In the genomic region with DNA sequence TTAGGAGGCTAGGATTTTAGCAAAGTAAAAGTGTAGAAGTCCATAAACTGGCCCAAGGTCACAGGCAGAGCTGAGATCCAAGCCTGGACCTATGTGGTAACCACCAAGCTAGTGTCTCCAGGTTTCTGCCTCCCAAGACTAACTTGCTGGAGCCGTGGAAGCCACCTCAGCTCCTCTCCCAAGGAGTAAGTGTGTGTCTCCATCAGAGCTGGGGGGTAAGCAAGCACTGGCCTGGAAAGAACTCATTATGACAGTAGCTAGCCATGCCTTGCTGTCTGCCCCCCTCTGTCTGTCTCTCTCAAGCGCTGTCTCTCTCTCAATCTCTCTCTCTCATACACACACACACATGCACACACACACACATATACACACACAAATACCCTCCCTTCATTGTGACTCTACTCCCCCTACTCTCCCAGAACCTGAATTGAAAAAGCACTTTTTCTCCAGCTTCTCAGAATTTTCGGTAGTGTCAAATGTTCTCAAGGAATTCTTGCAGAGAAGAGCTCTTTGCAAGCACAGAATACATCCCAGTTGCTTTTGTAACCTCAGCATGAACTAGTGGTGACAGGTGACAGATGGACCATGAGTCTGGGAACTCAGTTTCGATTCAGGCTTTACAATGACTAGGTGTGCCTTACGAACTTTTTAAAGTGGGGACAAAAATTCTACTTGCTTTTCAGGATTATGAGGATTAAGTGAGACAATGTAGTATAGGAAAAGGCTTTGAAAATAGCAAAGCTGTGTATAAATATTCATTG, we compare ENCODE assay signal across 32 cellular contexts.
A peak's percentile ranks its signal among the peaks of the same experiment; 100 is the strongest.
DNase-seq lines count a peak whose midpoint lies in the region; ATAC-seq, FAIRE-seq and TF ChIP-seq lines count a peak whose summit lies in the region.
"Had no signal": no experiment of that assay in that cellular context is flagged by ENCODE, and none has a peak within 500 bp of the region (broad histone marks: within the 10 kb centered on the region; RNA-seq: fewer than 3 reads in every experiment).

No MANE protein-coding gene starts in this region.

- H3K4ac ChIP-seq in H1 (replicated peaks; ENCODE audit: insufficient read length, low read depth, low read length), result no peak overlapping the region

- intact Hi-C loops in testis (cut with DNase I; ENCODE audit: low total_unique reads) (no loop called here), sciatic nerve (cut with DNase I) (no loop called here)

- no peak for ATAC-seq in GM19395 (IDR thresholded peaks at IDR 0.05; ENCODE audit: unreplicated experiment)
- no peak for ATAC-seq in GM21737 (IDR thresholded peaks at IDR 0.05; ENCODE audit: unreplicated experiment)
- ATAC-seq in sciatic nerve, result no peak
- ATAC-seq: right cardiac atrium had no signal

- whole genome bisulfite sequencing in H1 (ENCODE audit: extremely low coverage in 1 of 2, insufficient coverage in 1 of 2, insufficient read length in 1 of 2, insufficient replicate concordance in 2 of 2, low coverage in 1 of 2, low lambda C conversion rate in 2 of 2, missing lambda C conversion rate in 1 of 2), 2 experiments, result 86% methylated on average over 5 of the region's 5 CpGs; no CpG with 5 or more reads in 1 of the 2 experiments
- WGBS in testis, 2 donors, result 74% methylated on average over 5 of the region's 5 CpGs

- no peak overlapping the region for H3K4me2 ChIP-seq in H1 (ENCODE audit: insufficient read depth in 1 of 2, low read depth in 2 of 2, low read length in 2 of 2)
- H3K4me2 ChIP-seq: BLaER1, KMS-11 had no signal

- TF ChIP-seq RAD21 in H1 (IDR thresholded peaks at IDR 0.05 in 1 of 2, conservative IDR thresholded peaks at IDR 0.05 in 1 of 2; ENCODE audit: low read depth in 2 of 2, low read length in 2 of 2), result no peak

- H2BK12ac ChIP-seq in H1 (ENCODE audit: low read depth, low read length), result peak overlapping the region; percentile 78; the same call in 1 of the 2 replicates

- H3K36me3 ChIP-seq in HEK293 (ENCODE audit: control insufficient read depth in 2 of 2, insufficient read depth in 1 of 2, low read length in 2 of 2) (no peaks in the 10 kb centered on the region), H1 (ENCODE audit: control insufficient read depth in 2 of 4, insufficient read depth in 4 of 4, low read length in 3 of 4) (no peaks in the 10 kb centered on the region), testis (ENCODE audit: low read depth, missing control alignments) (no peaks in the 10 kb centered on the region)
- H3K36me3 ChIP-seq: BLaER1 had no signal

- no peak overlapping the region for H4K5ac ChIP-seq in H1 (ENCODE audit: insufficient read length, low read depth, low read length)

- H3K27me3 ChIP-seq in H1 (replicated peaks in 1 of 4; ENCODE audit: control insufficient read depth in 3 of 4, extremely low read depth in 1 of 4, insufficient read depth in 3 of 4, low read length in 3 of 4) (no peaks in the 10 kb centered on the region), testis (no peaks in the 10 kb centered on the region)
- H3K27me3 ChIP-seq: BLaER1 had no signal

- H3K4me3 ChIP-seq in HEK293 (ENCODE audit: low read depth, low read length) (no peak overlapping the region), H1 (ENCODE audit: extremely low read depth in 1 of 4, insufficient read depth in 2 of 4, low read depth in 3 of 4, low read length in 4 of 4) (no peak overlapping the region), testis (no peak overlapping the region)
- H3K4me3 ChIP-seq: BLaER1 had no signal

- H3K23me2 ChIP-seq in H1 (ENCODE audit: low read depth, low read length), result peaks cover 2% of the 10 kb centered on the region; the same call in 1 of the 2 replicates

- H2AK5ac ChIP-seq in H1 (ENCODE audit: low read depth, low read length), result no peak overlapping the region; the same call in 1 of the 2 replicates

- no peaks in the 10 kb centered on the region for H3K79me2 ChIP-seq in H1 (ENCODE audit: control insufficient read depth in 1 of 2, insufficient read depth in 2 of 2, low read length in 2 of 2)

- no peaks in the 10 kb centered on the region for H3K9me3 Mint-ChIP-seq in nephron
- H3K9me3 Mint-ChIP-seq: activated naive CD8-positive, alpha-beta T cell treated with anti-CD3 and anti-CD28 coated beads for 36 hours; dendritic cell treated with granulocyte-macrophage colony-stimulating factor and Interleukin-4, amounts not matched to agents 40 ng/mL and 50 ng/mL, for 4 days; H9; neural crest cell had no signal

- H3K9me3 ChIP-seq in HEK293 (ENCODE audit: control insufficient read depth, insufficient read depth, low read depth, low read length) (no peaks in the 10 kb centered on the region), H1 (ENCODE audit: insufficient read depth in 2 of 2, low read depth in 1 of 2, low read length in 1 of 2) (no peaks in the 10 kb centered on the region), testis (no peaks in the 10 kb centered on the region)
- H3K9me3 ChIP-seq: BLaER1, Caco-2 had no signal

- peak overlapping the region; percentile 79; the same call in 1 of the 2 replicates for H2BK5ac ChIP-seq in H1 (ENCODE audit: low read depth, low read length)

- H3K79me1 ChIP-seq in H1 (ENCODE audit: low read depth, low read length), result no peaks in the 10 kb centered on the region

- CTCF ChIA-PET in HEK293 (lab: Yijun Ruan, JAX), result interaction anchor here (1.5 kb wide), 1 partner anchor 19 kb away, joined by 5 read pairs; no protein-coding TSS in a partner anchor
- CTCF ChIA-PET in H1 (lab: Charles Lee; ENCODE audit: partially characterized antibody), result interaction anchor here (0.7 to 1.2 kb wide), 2 partner anchors 19 to 231 kb away, joined by 3 to 4 read pairs; no protein-coding TSS in a partner anchor

- H3K4me3 Mint-ChIP-seq in nephron, result no peak overlapping the region
- H3K4me3 Mint-ChIP-seq: activated naive CD8-positive, alpha-beta T cell treated with anti-CD3 and anti-CD28 coated beads for 36 hours; dendritic cell treated with granulocyte-macrophage colony-stimulating factor and Interleukin-4, amounts not matched to agents 40 ng/mL and 50 ng/mL, for 4 days; H9; neural crest cell had no signal

- no peak for FAIRE-seq in H1 (lab: Jason Lieb, UNC)
- FAIRE-seq: astrocyte, HTR-8/SVneo, islet of Langerhans, TTC549 had no signal

- peaks cover 70% of the 10 kb centered on the region for H3K4me1 Mint-ChIP-seq in nephron

- peak overlapping the region; percentile 28; the same call in 1 of the 2 replicates for H3K18ac ChIP-seq in H1 (ENCODE audit: extremely low read depth, low read length)

- no peak overlapping the region for H3K23ac ChIP-seq in H1 (ENCODE audit: insufficient read length)

- no peaks in the 10 kb centered on the region for H4K20me1 ChIP-seq in H1 (replicated peaks in 1 of 2; ENCODE audit: control insufficient read depth in 1 of 2, insufficient read depth in 2 of 2, low read length in 2 of 2)
- H4K20me1 ChIP-seq: BLaER1 had no signal

- no peak overlapping the region for H3K9ac ChIP-seq in H1 (replicated peaks in 1 of 4; ENCODE audit: extremely low read depth in 1 of 4, low read depth in 3 of 4, low read length in 3 of 4)
- H3K9ac ChIP-seq: BLaER1, KMS-11 had no signal

- H3K36me3 Mint-ChIP-seq in nephron (ENCODE audit: low read depth), result no peaks in the 10 kb centered on the region
- H3K36me3 Mint-ChIP-seq: activated naive CD8-positive, alpha-beta T cell treated with anti-CD3 and anti-CD28 coated beads for 36 hours had no signal

- POLR2A ChIA-PET in HEK293 (lab: Yijun Ruan, JAX) (interaction anchor here (0.8 kb wide), 1 partner anchor 237 kb away, joined by 3 read pairs; no protein-coding TSS in a partner anchor), H1 (lab: Charles Lee; ENCODE audit: partially characterized antibody) (interaction anchor here (1.1 to 1.3 kb wide), 2 partner anchors 15 to 19 kb away, joined by 3 read pairs; no protein-coding TSS in a partner anchor)

- peak overlapping the region; percentile 77; the same call in 1 of the 2 replicates for H2BK20ac ChIP-seq in H1 (ENCODE audit: low read length)

- no peak overlapping the region for H4K91ac ChIP-seq in H1 (replicated peaks; ENCODE audit: insufficient read length, low read length)

- peaks cover 3% of the 10 kb centered on the region for H3K27me3 Mint-ChIP-seq in nephron (ENCODE audit: low read depth)
- H3K27me3 Mint-ChIP-seq: activated naive CD8-positive, alpha-beta T cell treated with anti-CD3 and anti-CD28 coated beads for 36 hours had no signal

- H2AFZ ChIP-seq in H1 (ENCODE audit: low read length), result no peak overlapping the region

- H2BK120ac ChIP-seq in H1 (replicated peaks; ENCODE audit: low read depth, low read length), result peak overlapping the region; percentile 5

- peak overlapping the region; percentile 73; the same call in 1 of the 2 replicates for H2BK15ac ChIP-seq in H1 (ENCODE audit: low read length)

- H3K27ac ChIP-seq in HEK293 (ENCODE audit: extremely low read depth, low read depth, low read length), result no peak overlapping the region
- H3K27ac ChIP-seq in H1 (ENCODE audit: low read depth, low read length), result no peak overlapping the region
- H3K27ac ChIP-seq in testis, result peak overlapping the region in 1 of 2 donors; percentile 65
- H3K27ac ChIP-seq: BLaER1, KMS-11 had no signal

- no peak for TF ChIP-seq POLR2A in H1 (IDR thresholded peaks at IDR 0.05; ENCODE audit: control extremely low read depth in 1 of 2, low read depth in 2 of 2, low read length in 2 of 2)
- no peak for TF ChIP-seq POLR2A in testis (IDR thresholded peaks at IDR 0.05)

- no peak overlapping the region for H3K56ac ChIP-seq in H1 (replicated peaks; ENCODE audit: insufficient read length, low read depth, low read length)

- no peak for TF ChIP-seq CTCF in HEK293 (tag by site-specific recombination; IDR thresholded peaks at IDR 0.05)
- TF ChIP-seq CTCF in H1 (IDR thresholded peaks at IDR 0.05; ENCODE audit: control extremely low read depth in 1 of 3, insufficient read depth in 1 of 3, low read depth in 1 of 3, low read length in 3 of 3), result no peak
- TF ChIP-seq CTCF in nephron (IDR thresholded peaks at IDR 0.05; ENCODE audit: unreplicated experiment in 3 of 3), result no peak
- TF ChIP-seq CTCF in testis (IDR thresholded peaks at IDR 0.05), result no peak

- peak overlapping the region; percentile 18 to 64 (median 29) for H3K27ac Mint-ChIP-seq in nephron
- H3K27ac Mint-ChIP-seq: activated naive CD8-positive, alpha-beta T cell treated with anti-CD3 and anti-CD28 coated beads for 36 hours; dendritic cell treated with granulocyte-macrophage colony-stimulating factor and Interleukin-4, amounts not matched to agents 40 ng/mL and 50 ng/mL, for 4 days had no signal

- peaks cover 8% of the 10 kb centered on the region; the same call in 1 of the 2 replicates for H3K4me1 ChIP-seq in HEK293 (ENCODE audit: control insufficient read depth, insufficient read depth, low read length)
- peaks cover 5 to 18% (median 15%) of the 10 kb centered on the region in 4 experiments; a peak in 5 of 7 replicates for H3K4me1 ChIP-seq in H1 (replicated peaks in 1 of 4; ENCODE audit: control insufficient read depth in 3 of 4, insufficient read depth in 4 of 4, low read length in 3 of 4)
- peaks cover 25% of the 10 kb centered on the region for H3K4me1 ChIP-seq in testis

- DNase-seq in H1 (ENCODE audit: low read depth in 1 of 2, low spot score in 2 of 2) (no peak), testis (peak; percentile 16), sciatic nerve (ENCODE audit: low spot score) (no peak)
- DNase-seq: ACHN; activated CD4-positive, alpha-beta T cell treated with anti-CD3 and anti-CD28 coated beads, Interleukin-2, amount 50 U/mL, for 48 hours; activated naive CD8-positive, alpha-beta T cell treated with anti-CD3 and anti-CD28 coated beads for 36 hours; Caco-2; central memory CD4-positive, alpha-beta T cell; DMS79; GF-D8; glutamatergic neuron; H9; NCI-H1417 treated with DMSO at 0.1 percent for 48 hours; NCI-H2081 treated with DMSO at 0.1 percent for 48 hours; NCI-H345; NCI-H748 treated with DMSO at 0.1 percent for 48 hours; posterior cingulate gyrus; right cardiac atrium; stimulated activated CD4-positive, alpha-beta T cell treated with anti-CD3 and anti-CD28 coated beads, Interleukin-4, amount 100 ng/mL, for 4 hours; stimulated activated naive CD4-positive, alpha-beta T cell had no signal

- no peak overlapping the region for H3K14ac ChIP-seq in H1 (ENCODE audit: insufficient read length)

- TF ChIP-seq EP300 in H1 (IDR thresholded peaks at IDR 0.05; ENCODE audit: borderline replicate concordance in 1 of 2, low read depth in 2 of 2, low read length in 2 of 2), result no peak

- no peak overlapping the region for H4K8ac ChIP-seq in H1 (ENCODE audit: extremely low read depth, insufficient read depth, low read length)
